ENCODE assay signal across 1 cellular context in genomic region chr10:60903096-60903495, GRCh38.
A peak's percentile ranks its signal among the peaks of the same experiment; 100 is the strongest.
TF ChIP-seq lines count a peak whose summit lies in the region.

No MANE protein-coding gene starts in this region.

TF ChIP-seq in HepG2, 621 proteins besides CTCF, POLR2A, EP300 and RAD21 (continued from another document):
- TF ChIP-seq PRDM10 (CRISPR knock-in tag; IDR thresholded peaks at IDR 0.05; ENCODE audit: low read depth) = no peak
- TF ChIP-seq, protein P1, sequence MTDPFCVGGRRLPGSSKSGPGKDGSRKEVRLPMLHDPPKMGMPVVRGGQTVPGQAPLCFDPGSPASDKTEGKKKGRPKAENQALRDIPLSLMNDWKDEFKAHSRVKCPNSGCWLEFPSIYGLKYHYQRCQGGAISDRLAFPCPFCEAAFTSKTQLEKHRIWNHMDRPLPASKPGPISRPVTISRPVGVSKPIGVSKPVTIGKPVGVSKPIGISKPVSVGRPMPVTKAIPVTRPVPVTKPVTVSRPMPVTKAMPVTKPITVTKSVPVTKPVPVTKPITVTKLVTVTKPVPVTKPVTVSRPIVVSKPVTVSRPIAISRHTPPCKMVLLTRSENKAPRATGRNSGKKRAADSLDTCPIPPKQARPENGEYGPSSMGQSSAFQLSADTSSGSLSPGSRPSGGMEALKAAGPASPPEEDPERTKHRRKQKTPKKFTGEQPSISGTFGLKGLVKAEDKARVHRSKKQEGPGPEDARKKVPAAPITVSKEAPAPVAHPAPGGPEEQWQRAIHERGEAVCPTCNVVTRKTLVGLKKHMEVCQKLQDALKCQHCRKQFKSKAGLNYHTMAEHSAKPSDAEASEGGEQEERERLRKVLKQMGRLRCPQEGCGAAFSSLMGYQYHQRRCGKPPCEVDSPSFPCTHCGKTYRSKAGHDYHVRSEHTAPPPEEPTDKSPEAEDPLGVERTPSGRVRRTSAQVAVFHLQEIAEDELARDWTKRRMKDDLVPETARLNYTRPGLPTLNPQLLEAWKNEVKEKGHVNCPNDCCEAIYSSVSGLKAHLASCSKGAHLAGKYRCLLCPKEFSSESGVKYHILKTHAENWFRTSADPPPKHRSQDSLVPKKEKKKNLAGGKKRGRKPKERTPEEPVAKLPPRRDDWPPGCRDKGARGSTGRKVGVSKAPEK (CRISPR knock-in tag; IDR thresholded peaks at IDR 0.05; ENCODE audit: borderline replicate concordance) = no peak
- no peak for TF ChIP-seq ZNF792 (CRISPR knock-in tag; IDR thresholded peaks at IDR 0.05)
- TF ChIP-seq TSC22D2 (CRISPR knock-in tag; IDR thresholded peaks at IDR 0.05; ENCODE audit: borderline replicate concordance) = no peak
- no peak for TF ChIP-seq SOX13 (IDR thresholded peaks at IDR 0.05)
- TF ChIP-seq SOX13 (CRISPR knock-in tag; conservative IDR thresholded peaks at IDR 0.05 in 1 of 2, IDR thresholded peaks at IDR 0.05 in 1 of 2) = peak in 1 of 2 experiments; percentile 15; a peak in 1 of 4 replicates
- no peak for TF ChIP-seq ZNF230 (CRISPR knock-in tag; IDR thresholded peaks at IDR 0.05)
- TF ChIP-seq, protein P2, sequence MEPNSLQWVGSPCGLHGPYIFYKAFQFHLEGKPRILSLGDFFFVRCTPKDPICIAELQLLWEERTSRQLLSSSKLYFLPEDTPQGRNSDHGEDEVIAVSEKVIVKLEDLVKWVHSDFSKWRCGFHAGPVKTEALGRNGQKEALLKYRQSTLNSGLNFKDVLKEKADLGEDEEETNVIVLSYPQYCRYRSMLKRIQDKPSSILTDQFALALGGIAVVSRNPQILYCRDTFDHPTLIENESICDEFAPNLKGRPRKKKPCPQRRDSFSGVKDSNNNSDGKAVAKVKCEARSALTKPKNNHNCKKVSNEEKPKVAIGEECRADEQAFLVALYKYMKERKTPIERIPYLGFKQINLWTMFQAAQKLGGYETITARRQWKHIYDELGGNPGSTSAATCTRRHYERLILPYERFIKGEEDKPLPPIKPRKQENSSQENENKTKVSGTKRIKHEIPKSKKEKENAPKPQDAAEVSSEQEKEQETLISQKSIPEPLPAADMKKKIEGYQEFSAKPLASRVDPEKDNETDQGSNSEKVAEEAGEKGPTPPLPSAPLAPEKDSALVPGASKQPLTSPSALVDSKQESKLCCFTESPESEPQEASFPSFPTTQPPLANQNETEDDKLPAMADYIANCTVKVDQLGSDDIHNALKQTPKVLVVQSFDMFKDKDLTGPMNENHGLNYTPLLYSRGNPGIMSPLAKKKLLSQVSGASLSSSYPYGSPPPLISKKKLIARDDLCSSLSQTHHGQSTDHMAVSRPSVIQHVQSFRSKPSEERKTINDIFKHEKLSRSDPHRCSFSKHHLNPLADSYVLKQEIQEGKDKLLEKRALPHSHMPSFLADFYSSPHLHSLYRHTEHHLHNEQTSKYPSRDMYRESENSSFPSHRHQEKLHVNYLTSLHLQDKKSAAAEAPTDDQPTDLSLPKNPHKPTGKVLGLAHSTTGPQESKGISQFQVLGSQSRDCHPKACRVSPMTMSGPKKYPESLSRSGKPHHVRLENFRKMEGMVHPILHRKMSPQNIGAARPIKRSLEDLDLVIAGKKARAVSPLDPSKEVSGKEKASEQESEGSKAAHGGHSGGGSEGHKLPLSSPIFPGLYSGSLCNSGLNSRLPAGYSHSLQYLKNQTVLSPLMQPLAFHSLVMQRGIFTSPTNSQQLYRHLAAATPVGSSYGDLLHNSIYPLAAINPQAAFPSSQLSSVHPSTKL (CRISPR knock-in tag; IDR thresholded peaks at IDR 0.05) = 0 out of 2 replicates have a peak, but pooled peaks have one; percentile 15
- no peak for TF ChIP-seq HNRNPUL1 (IDR thresholded peaks at IDR 0.05; ENCODE audit: low read depth, low read length)
- TF ChIP-seq HNF4A (CRISPR knock-in tag; IDR thresholded peaks at IDR 0.05) = peak; percentile 46; the same call in 1 of the 2 replicates
- TF ChIP-seq, protein P3, sequence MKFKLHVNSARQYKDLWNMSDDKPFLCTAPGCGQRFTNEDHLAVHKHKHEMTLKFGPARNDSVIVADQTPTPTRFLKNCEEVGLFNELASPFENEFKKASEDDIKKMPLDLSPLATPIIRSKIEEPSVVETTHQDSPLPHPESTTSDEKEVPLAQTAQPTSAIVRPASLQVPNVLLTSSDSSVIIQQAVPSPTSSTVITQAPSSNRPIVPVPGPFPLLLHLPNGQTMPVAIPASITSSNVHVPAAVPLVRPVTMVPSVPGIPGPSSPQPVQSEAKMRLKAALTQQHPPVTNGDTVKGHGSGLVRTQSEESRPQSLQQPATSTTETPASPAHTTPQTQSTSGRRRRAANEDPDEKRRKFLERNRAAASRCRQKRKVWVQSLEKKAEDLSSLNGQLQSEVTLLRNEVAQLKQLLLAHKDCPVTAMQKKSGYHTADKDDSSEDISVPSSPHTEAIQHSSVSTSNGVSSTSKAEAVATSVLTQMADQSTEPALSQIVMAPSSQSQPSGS (CRISPR knock-in tag; IDR thresholded peaks at IDR 0.05) = no peak
- no peak for TF ChIP-seq SP5 (CRISPR knock-in tag; IDR thresholded peaks at IDR 0.05; ENCODE audit: borderline replicate concordance, low read depth)
- TF ChIP-seq CCDC6 (CRISPR knock-in tag; IDR thresholded peaks at IDR 0.05) = no peak
